Comparison of ENCODE assay signal across 23 cellular contexts in the genomic region with DNA sequence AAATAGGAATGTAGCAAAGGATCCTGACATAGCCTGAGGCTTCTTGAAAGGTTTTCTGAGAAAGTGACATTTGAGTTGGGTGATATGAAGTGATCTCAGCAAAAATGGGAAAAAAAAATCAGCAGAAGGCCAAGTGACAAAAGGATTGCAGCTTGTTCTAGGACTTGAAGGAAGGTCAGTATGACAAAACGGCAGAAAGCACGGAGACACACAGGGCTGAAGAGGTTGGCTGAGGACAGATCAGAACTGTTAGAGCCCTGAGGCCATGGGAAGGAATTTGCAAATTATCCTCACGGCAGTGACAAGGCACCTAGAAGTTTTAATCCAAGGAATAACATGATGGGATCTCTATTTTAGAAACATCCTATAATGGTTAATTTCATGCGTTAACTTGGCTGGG.
"Had no signal": no experiment of that assay in that cellular context is flagged by ENCODE, and none has a peak within 500 bp of the region (broad histone marks: within the 10 kb centered on the region; RNA-seq: fewer than 3 reads in every experiment).

No MANE protein-coding gene starts in this region.

- H3K36me3 ChIP-seq: left ventricle myocardium inferior, ovary, right atrium auricular region, right lobe of liver, upper lobe of left lung had no signal

- H3K4me1 ChIP-seq: left ventricle myocardium inferior, right atrium auricular region, right lobe of liver, upper lobe of left lung had no signal

- ATAC-seq: mucosa of descending colon; naive thymus-derived CD4-positive, alpha-beta T cell; natural killer cell treated with Interleukin-12 subunit alpha and Interleukin-12 subunit beta and Interleukin-15 and Interleukin-18, amount 100 ng/mL, for 72 hours; right lobe of liver; stimulated activated memory B cell treated with anti-CD40 and anti-IgM and Interleukin-4, amounts not matched to agents 10 μg/mL and 1 μg/mL and 100 μg/mL, for 72 hours; stimulated activated naive CD8-positive, alpha-beta T cell treated with anti-CD3 and anti-CD28 coated beads, Interleukin-15, amount 100 ng/mL, for 72 hours had no signal

- DNase-seq: islet precursor cell; left ventricle myocardium inferior; midbrain; mucosa of descending colon; naive thymus-derived CD4-positive, alpha-beta T cell; ovary; right lobe of liver; stimulated activated CD4-positive, alpha-beta T cell treated with anti-CD3 and anti-CD28 coated beads, Interleukin-1b, Interleukin-23, amount 100 ng/mL, for 48 hours; stimulated activated CD4-positive, alpha-beta T cell treated with anti-CD3 and anti-CD28 coated beads, Interleukin-2, amount 100 ng/mL, for 48 hours; stimulated activated CD4-positive, alpha-beta T cell treated with anti-CD3 and anti-CD28 coated beads, Interleukin-4, amount 100 ng/mL, for 4 hours; stimulated activated CD8-positive, alpha-beta memory T cell treated with anti-CD3 and anti-CD28 coated beads, Interleukin-4, amount 100 ng/mL, for 48 hours; stimulated activated naive CD4-positive, alpha-beta T cell treated with Interleukin-2 at 50 U/mL for 16 hours; stimulated activated naive CD8-positive, alpha-beta T cell treated with anti-CD3 and anti-CD28 coated beads, Interleukin-15, amount 100 ng/mL, for 72 hours; substantia nigra; upper lobe of left lung had no signal

- H2AFZ ChIP-seq: hepatocyte had no signal

- H3K4me2 ChIP-seq: hepatocyte, smooth muscle cell had no signal

- H3K79me2 ChIP-seq: hepatocyte had no signal

- H3K27ac ChIP-seq: hepatocyte, left ventricle myocardium inferior, ovary, right atrium auricular region, right lobe of liver, tibial nerve, upper lobe of left lung had no signal

- H3K9me3 ChIP-seq: left ventricle myocardium inferior, mucosa of descending colon, ovary, right atrium auricular region, right lobe of liver, tibial nerve, upper lobe of left lung had no signal

- FAIRE-seq: urothelium cell line had no signal

- H3K27me3 ChIP-seq: hepatocyte, ovary, right atrium auricular region, right lobe of liver, tibial nerve, upper lobe of left lung had no signal

- H3K4me3 ChIP-seq: hepatocyte, left ventricle myocardium inferior, lung, mucosa of descending colon, ovary, right atrium auricular region, right lobe of liver, smooth muscle cell, tibial nerve, upper lobe of left lung had no signal
